Comparison of ENCODE assay signal across 8 cellular contexts in the genomic region with DNA sequence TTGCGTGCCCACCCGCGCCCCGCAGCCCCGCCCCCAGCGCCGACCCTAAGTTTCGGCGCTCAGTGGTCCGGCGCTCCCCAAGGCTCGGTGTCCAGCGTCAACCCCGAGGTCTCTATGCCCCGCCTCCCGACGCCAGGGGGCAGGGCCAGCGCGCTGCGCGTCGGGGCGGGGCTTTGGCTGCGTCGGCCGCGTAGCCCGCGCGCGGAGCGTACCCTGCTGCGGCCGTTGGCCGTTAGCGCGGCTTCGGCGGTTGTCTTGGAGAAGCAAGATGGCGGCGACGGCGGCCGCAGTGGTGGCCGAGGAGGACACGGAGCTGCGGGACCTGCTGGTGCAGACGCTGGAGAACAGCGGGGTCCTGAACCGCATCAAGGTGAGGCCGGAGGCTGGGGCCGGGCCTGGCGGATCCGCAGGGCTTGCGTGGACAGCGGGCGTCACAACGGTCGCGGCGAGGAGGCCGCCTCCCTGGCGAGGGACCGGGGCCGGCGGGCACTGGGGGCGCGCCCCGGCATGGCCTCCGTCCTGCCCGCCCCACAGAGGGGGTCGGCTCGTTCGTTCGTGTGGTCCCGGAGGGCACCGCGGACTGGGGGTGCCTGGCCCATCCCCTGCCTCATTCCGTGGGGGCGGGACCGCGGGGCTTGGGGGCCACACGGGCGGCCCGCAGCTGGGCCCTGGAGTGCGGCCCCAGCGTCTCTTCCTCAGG. TPM values are rescaled to one million over a fixed set of nuclear protein-coding genes. Genes with fewer than 3 reads are reported as not detected.
DNase-seq lines count a peak whose midpoint lies in the region; ATAC-seq and TF ChIP-seq lines count a peak whose summit lies in the region.

A gene with protein sequence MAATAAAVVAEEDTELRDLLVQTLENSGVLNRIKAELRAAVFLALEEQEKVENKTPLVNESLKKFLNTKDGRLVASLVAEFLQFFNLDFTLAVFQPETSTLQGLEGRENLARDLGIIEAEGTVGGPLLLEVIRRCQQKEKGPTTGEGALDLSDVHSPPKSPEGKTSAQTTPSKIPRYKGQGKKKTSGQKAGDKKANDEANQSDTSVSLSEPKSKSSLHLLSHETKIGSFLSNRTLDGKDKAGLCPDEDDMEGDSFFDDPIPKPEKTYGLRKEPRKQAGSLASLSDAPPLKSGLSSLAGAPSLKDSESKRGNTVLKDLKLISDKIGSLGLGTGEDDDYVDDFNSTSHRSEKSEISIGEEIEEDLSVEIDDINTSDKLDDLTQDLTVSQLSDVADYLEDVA (plus strand): TSS at position 253 of the 700 bp plus-strand sequence. CDS start 16 bp downstream, at position 269.

- peak within 1 kb of the TSS; percentile 76 to 89 for H3K9ac ChIP-seq in colonic mucosa (ENCODE audit: low read depth in 2 of 2, low read length in 2 of 2)

- DNase-seq in AG10803 (ENCODE audit: low read depth) (peak; percentile 94), GM19238 (ENCODE audit: insufficient read length, low spot score) (peak; percentile 94), NCI-H524 (lab: John Stamatoyannopoulos, UW) (peak; percentile 98 to 99), colonic mucosa (peak; percentile 93)
- peak; percentile 81 to 88 for DNase-seq in activated CD4-positive, alpha-beta T cell treated with anti-CD3 and anti-CD28 coated beads for 4 hours
- DNase-seq in stimulated activated CD4-positive, alpha-beta T cell treated with anti-CD3 and anti-CD28 coated beads, Interleukin-1b, Interleukin-23, amount 100 ng/mL, for 24 hours (ENCODE audit: low read depth in 4 of 4, low spot score in 1 of 4), result peak; percentile 68 to 85 (median 81)

- peak within 1 kb of the TSS; percentile 72 for H3K27ac ChIP-seq in colonic mucosa
- peak within 1 kb of the TSS; percentile 31 for H3K27ac ChIP-seq in layer of hippocampus (ENCODE audit: low read depth, low read length)

- intact Hi-C loops in colonic mucosa (cut with DNase I), result loop anchor here (5.0 kb wide), 2 partner anchors 42 to 143 kb away; a partner anchor contains a TSS

- peaks cover 7% of the 10 kb centered on the region for H3K4me1 ChIP-seq in colonic mucosa

- H3K27me3 ChIP-seq in colonic mucosa, result no peaks in the 10 kb centered on the region
- no peaks in the 10 kb centered on the region for H3K27me3 ChIP-seq in layer of hippocampus (ENCODE audit: control insufficient read depth, insufficient read depth, low read length)

- no peak for TF ChIP-seq CTCF in AG10803 (conservative IDR thresholded peaks at IDR 0.05; ENCODE audit: low read length)
- TF ChIP-seq CTCF in colonic mucosa (IDR thresholded peaks at IDR 0.05), result no peak

- H3K4me3 ChIP-seq in AG10803 (ENCODE audit: low read length), result peak within 1 kb of the TSS; percentile 85
- peak within 1 kb of the TSS; percentile 98 for H3K4me3 ChIP-seq in colonic mucosa

- H3K9me3 ChIP-seq in colonic mucosa, result no peaks in the 10 kb centered on the region

- H3K36me3 ChIP-seq in colonic mucosa, result no peaks in the 10 kb centered on the region

- ATAC-seq in HG03439 (IDR thresholded peaks at IDR 0.05; ENCODE audit: unreplicated experiment), result peak; percentile 93

RNA-seq across cellular contexts. Expression of the gene that starts here (rescaled TPM):
- total RNA-seq in colonic mucosa, result 10 to 100 TPM; 17.3 to 23.8 TPM

Comparison
In these comparisons a context has a peak if more than half of its experiments do, and no peak if none do; other contexts are left out.
1. Peak in every context shown above with its lines: DNase-seq, ATAC-seq, H3K4me3 ChIP-seq and H3K27ac ChIP-seq.